21 cellular contexts compared by ENCODE assay signal in the genomic region with DNA sequence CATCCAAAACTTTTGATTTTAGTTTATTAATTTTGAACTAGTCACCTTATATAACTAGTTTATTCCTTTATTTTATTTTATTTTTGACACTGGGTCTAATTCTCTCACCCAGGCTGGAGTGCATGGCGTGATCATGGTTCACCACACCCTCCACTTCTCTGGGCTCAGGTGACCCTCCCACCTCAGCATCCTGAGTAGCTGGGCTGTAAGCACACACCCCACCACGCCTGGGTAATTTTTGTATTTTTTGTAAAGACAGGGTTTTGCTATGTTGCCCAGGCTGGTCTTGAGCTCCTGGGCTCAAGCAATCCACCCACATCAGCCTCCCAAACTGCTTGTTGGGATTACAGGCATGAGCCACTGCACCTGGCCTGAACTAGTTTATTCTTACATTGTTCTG.
"Had no signal": no experiment of that assay in that cellular context is flagged by ENCODE, and none has a peak within 500 bp of the region (broad histone marks: within the 10 kb centered on the region; RNA-seq: fewer than 3 reads in every experiment).

No MANE protein-coding gene starts in this region.

- H3K9me3 ChIP-seq: heart left ventricle, right lobe of liver, stomach, suprapubic skin, transverse colon had no signal

- H3K27me3 ChIP-seq: heart left ventricle, right lobe of liver, stomach, suprapubic skin, transverse colon had no signal

- H3K4me3 ChIP-seq: heart left ventricle, right lobe of liver, skin epidermis, stomach, suprapubic skin, transverse colon had no signal

- H3K36me3 ChIP-seq: heart left ventricle, right lobe of liver, stomach, suprapubic skin, transverse colon, WERI-Rb-1 had no signal

- FAIRE-seq: bronchial epithelial cell, endometrium, islet of Langerhans had no signal

- DNase-seq: activated CD4-positive, alpha-beta T cell treated with anti-CD3 and anti-CD28 coated beads for 1 hour; activated T-cell treated with anti-CD3 and anti-CD28 coated beads, Interleukin-2, amount 50 U/mL, for 1 hour; amygdala; cerebellar nuclear complex; cortex of kidney; heart left ventricle; mesenchymal stem cell; occipital lobe; posterior cingulate gyrus; right lobe of liver; stimulated activated CD4-positive, alpha-beta T cell treated with anti-CD3 and anti-CD28 coated beads, Interleukin-1b, Interleukin-23, amount 100 ng/mL, for 48 hours; stomach; SW 1271; transverse colon; WERI-Rb-1 had no signal

- ATAC-seq: heart left ventricle had no signal

- H3K4me3 Mint-ChIP-seq: T-helper 2 cell treated with Interferon-gamma antibody and Interleukin-4, amounts not matched to agents 5 μg/mL and 100 μg/mL, for 36 hours had no signal

- H3K27ac Mint-ChIP-seq: T-helper 2 cell treated with Interferon-gamma antibody and Interleukin-4, amounts not matched to agents 5 μg/mL and 100 μg/mL, for 36 hours had no signal

- H3K27ac ChIP-seq: heart left ventricle, right lobe of liver, skin epidermis, stomach, suprapubic skin, transverse colon, WERI-Rb-1 had no signal

- H3K9me3 Mint-ChIP-seq: T-helper 2 cell treated with Interferon-gamma antibody and Interleukin-4, amounts not matched to agents 5 μg/mL and 100 μg/mL, for 36 hours had no signal
